Comparison of ENCODE assay signal across 17 cellular contexts in genomic region chr1:56411484-56412180, GRCh38.
A peak's percentile ranks its signal among the peaks of the same experiment; 100 is the strongest.
DNase-seq lines count a peak whose midpoint lies in the region; ATAC-seq and TF ChIP-seq lines count a peak whose summit lies in the region.
"Had no signal": no experiment of that assay in that cellular context is flagged by ENCODE, and none has a peak within 500 bp of the region (broad histone marks: within the 10 kb centered on the region; RNA-seq: fewer than 3 reads in every experiment).

No MANE protein-coding gene starts in this region.

- peaks cover 37% of the 10 kb centered on the region for H3K4me1 Mint-ChIP-seq in neural progenitor cell
- H3K4me1 Mint-ChIP-seq: activated naive CD8-positive, alpha-beta T cell treated with anti-CD3 and anti-CD28 coated beads for 36 hours had no signal

- H3K27ac ChIP-seq in ascending aorta (peak overlapping the region; percentile 15 to 62), cardiac muscle cell (no peak overlapping the region), neural progenitor cell (no peak overlapping the region), upper lobe of right lung (peak overlapping the region; percentile 42), mammary epithelial cell (ENCODE audit: insufficient read depth, low read depth, low read length) (no peak overlapping the region), colonic mucosa (no peak overlapping the region)

- H3K4me1 ChIP-seq in ascending aorta: peaks cover 0 to 2% of the 10 kb centered on the region in 2 donors
- H3K4me1 ChIP-seq in cardiac muscle cell (ENCODE audit: low read depth): no peaks in the 10 kb centered on the region
- peaks cover 31% of the 10 kb centered on the region for H3K4me1 ChIP-seq in neural progenitor cell
- H3K4me1 ChIP-seq in upper lobe of right lung: peaks cover 8% of the 10 kb centered on the region
- no peaks in the 10 kb centered on the region for H3K4me1 ChIP-seq in mammary epithelial cell (ENCODE audit: insufficient read depth, low read length)
- H3K4me1 ChIP-seq in colonic mucosa: no peaks in the 10 kb centered on the region

- no peak overlapping the region for H3K4me3 ChIP-seq in ascending aorta
- H3K4me3 ChIP-seq in cardiac muscle cell: no peak overlapping the region
- no peak overlapping the region for H3K4me3 ChIP-seq in neural progenitor cell
- no peak overlapping the region for H3K4me3 ChIP-seq in upper lobe of right lung
- H3K4me3 ChIP-seq in mammary epithelial cell (replicated peaks in 1 of 3; ENCODE audit: insufficient read depth in 1 of 3, low read depth in 2 of 3, low read length in 3 of 3): no peak overlapping the region
- H3K4me3 ChIP-seq in colonic mucosa: no peak overlapping the region
- H3K4me3 ChIP-seq: HAP-1 had no signal

- H2AFZ ChIP-seq in neural progenitor cell (replicated peaks) (no peak overlapping the region), mammary epithelial cell (ENCODE audit: low read depth, low read length) (no peak overlapping the region)

- H4K20me1 ChIP-seq in neural progenitor cell (ENCODE audit: low read depth) (no peaks in the 10 kb centered on the region), mammary epithelial cell (ENCODE audit: insufficient read depth, low read length) (no peaks in the 10 kb centered on the region)

- H3K36me3 Mint-ChIP-seq in neural progenitor cell: no peaks in the 10 kb centered on the region
- H3K36me3 Mint-ChIP-seq: activated naive CD8-positive, alpha-beta T cell treated with anti-CD3 and anti-CD28 coated beads for 36 hours; naive B cell had no signal

- BruUV-seq in mammary epithelial cell (replicated peaks; lab: Mats Ljungman, UMichigan): no TSS peak

- DNase-seq in ascending aorta (ENCODE audit: low spot score in 2 of 2): peak in 1 of 2 donors; percentile 80
- peak in 1 of 2 donors; percentile 66 for DNase-seq in cardiac muscle cell (ENCODE audit: low read depth in 1 of 2, low spot score in 1 of 2)
- no peak for DNase-seq in neural progenitor cell (ENCODE audit: low spot score)
- no peak for DNase-seq in upper lobe of right lung
- DNase-seq in mammary epithelial cell: no peak
- DNase-seq in colonic mucosa: no peak
- no peak for DNase-seq in T-helper 2 cell
- DNase-seq: activated CD4-positive, CD25-positive, alpha-beta regulatory T cell; activated naive CD8-positive, alpha-beta T cell treated with anti-CD3 and anti-CD28 coated beads for 36 hours; erythroblast; KBM-7; naive B cell; NCI-H1417 treated with DMSO at 0.1 percent for 48 hours; NCI-H446 treated with DMSO at 0.1 percent for 48 hours; OCI-M1; stimulated activated CD4-positive, alpha-beta T cell treated with anti-CD3 and anti-CD28 coated beads, Interleukin-4, amount 100 ng/mL, for 1 hour had no signal

- no peak overlapping the region for H3K4me2 ChIP-seq in neural progenitor cell
- no peak overlapping the region for H3K4me2 ChIP-seq in mammary epithelial cell (ENCODE audit: insufficient read depth, low read depth, low read length)

- no peak overlapping the region for H3K9ac ChIP-seq in neural progenitor cell
- H3K9ac ChIP-seq in mammary epithelial cell (ENCODE audit: insufficient read depth, low read length): no peak overlapping the region
- no peak overlapping the region for H3K9ac ChIP-seq in colonic mucosa (ENCODE audit: low read depth in 2 of 2, low read length in 2 of 2)

- in situ Hi-C loops in mammary epithelial cell (cut with MboI; ENCODE audit: low sequenced_read_pairs in 2 of 2): loop anchor here in 1 of 2 donors (25.0 kb wide), 1 partner anchor 176 kb away; the partner anchor contains the start of gene PLPP3

- peaks cover 6% of the 10 kb centered on the region for H3F3A ChIP-seq in neural progenitor cell (ENCODE audit: low read depth)

- dilution Hi-C loops in mammary epithelial cell (cut with HindIII; ENCODE audit: low sequenced_read_pairs): no loop called here

- H3K27me3 ChIP-seq in ascending aorta (no peaks in the 10 kb centered on the region), cardiac muscle cell (no peaks in the 10 kb centered on the region), neural progenitor cell (no peaks in the 10 kb centered on the region), upper lobe of right lung (no peaks in the 10 kb centered on the region), mammary epithelial cell (ENCODE audit: insufficient read depth, low read length) (no peaks in the 10 kb centered on the region), colonic mucosa (no peaks in the 10 kb centered on the region)

- TF ChIP-seq CTCF in ascending aorta (IDR thresholded peaks at IDR 0.05) (peak; percentile 32 to 57 (median 32)), cardiac muscle cell (IDR thresholded peaks at IDR 0.05; ENCODE audit: low read depth, low read length) (peak; percentile 39), neural progenitor cell (IDR thresholded peaks at IDR 0.05) (no peak), upper lobe of right lung (IDR thresholded peaks at IDR 0.05) (no peak), mammary epithelial cell (conservative IDR thresholded peaks at IDR 0.05 in 1 of 2, IDR thresholded peaks at IDR 0.05 in 1 of 2; ENCODE audit: extremely low read depth in 1 of 2, insufficient read depth in 1 of 2, low read depth in 1 of 2, low read length in 2 of 2) (no peak), colonic mucosa (IDR thresholded peaks at IDR 0.05) (no peak)

- no peaks in the 10 kb centered on the region for H3K36me3 ChIP-seq in ascending aorta
- H3K36me3 ChIP-seq in cardiac muscle cell: no peaks in the 10 kb centered on the region
- no peaks in the 10 kb centered on the region for H3K36me3 ChIP-seq in neural progenitor cell
- H3K36me3 ChIP-seq in upper lobe of right lung: no peaks in the 10 kb centered on the region
- H3K36me3 ChIP-seq in mammary epithelial cell (ENCODE audit: insufficient read depth, low read length): no peaks in the 10 kb centered on the region
- H3K36me3 ChIP-seq in colonic mucosa: no peaks in the 10 kb centered on the region
- H3K36me3 ChIP-seq: HAP-1 had no signal

- no peak overlapping the region for H3K4me3 Mint-ChIP-seq in neural progenitor cell
- H3K4me3 Mint-ChIP-seq: activated naive CD8-positive, alpha-beta T cell treated with anti-CD3 and anti-CD28 coated beads for 36 hours; naive B cell had no signal

- intact Hi-C loops in ascending aorta (cut with DNase I) (loop anchor here (10.0 kb wide), 1 partner anchor 1037 kb away; no protein-coding TSS in a partner anchor), upper lobe of right lung (cut with DNase I) (loop anchor here (10.0 kb wide), 1 partner anchor 153 kb away; no protein-coding TSS in a partner anchor), mammary epithelial cell (cut with micrococcal nuclease) (no loop called here), colonic mucosa (cut with DNase I) (no loop called here)

- no peak for ATAC-seq in upper lobe of right lung

- peaks cover 2% of the 10 kb centered on the region for H3K9me3 Mint-ChIP-seq in neural progenitor cell
- H3K9me3 Mint-ChIP-seq: activated naive CD8-positive, alpha-beta T cell treated with anti-CD3 and anti-CD28 coated beads for 36 hours; naive B cell had no signal

- WGBS in mammary epithelial cell (ENCODE audit: low coverage, missing lambda C conversion rate): 78% methylated on average over 12 of the region's 13 CpGs

- H3K27me3 Mint-ChIP-seq in neural progenitor cell (ENCODE audit: insufficient read depth, low read depth): no peaks in the 10 kb centered on the region
- H3K27me3 Mint-ChIP-seq: activated naive CD8-positive, alpha-beta T cell treated with anti-CD3 and anti-CD28 coated beads for 36 hours had no signal

- H3K9me3 ChIP-seq in ascending aorta (no peaks in the 10 kb centered on the region), cardiac muscle cell (ENCODE audit: low read depth) (no peaks in the 10 kb centered on the region), neural progenitor cell (ENCODE audit: low read depth) (no peaks in the 10 kb centered on the region), upper lobe of right lung (no peaks in the 10 kb centered on the region), mammary epithelial cell (replicated peaks; ENCODE audit: insufficient read depth, low read length) (no peaks in the 10 kb centered on the region), colonic mucosa (no peaks in the 10 kb centered on the region)
- H3K9me3 ChIP-seq: HAP-1 had no signal

- H3K79me2 ChIP-seq in neural progenitor cell (ENCODE audit: low read depth) (no peaks in the 10 kb centered on the region), mammary epithelial cell (ENCODE audit: insufficient read depth, low read length) (no peaks in the 10 kb centered on the region)

- H3K27ac Mint-ChIP-seq in neural progenitor cell: peak overlapping the region; percentile 44
- H3K27ac Mint-ChIP-seq: activated naive CD8-positive, alpha-beta T cell treated with anti-CD3 and anti-CD28 coated beads for 36 hours had no signal

- CTCF ChIA-PET in mammary epithelial cell (lab: Charles Lee; ENCODE audit: low non-redundant PET): no interaction called here

Comparison
In these comparisons a context has a peak if more than half of its experiments do, and no peak if none do; other contexts are left out.
1. H3K27ac ChIP-seq: peak in ascending aorta (2 of 2) and upper lobe of right lung (single experiment); none in cardiac muscle cell (single experiment), neural progenitor cell (single experiment), mammary epithelial cell (single experiment) and colonic mucosa (single experiment).
2. CTCF ChIP-seq: peak in ascending aorta (3 of 3) and cardiac muscle cell (single experiment); none in neural progenitor cell (single experiment), upper lobe of right lung (single experiment), mammary epithelial cell (0 of 2) and colonic mucosa (single experiment).
3. intact Hi-C loops: an anchor here in ascending aorta (10.0 kb wide) and upper lobe of right lung (10.0 kb wide); none called in mammary epithelial cell and colonic mucosa.